ENCODE assay signal across 2 cellular contexts in the genomic region with DNA sequence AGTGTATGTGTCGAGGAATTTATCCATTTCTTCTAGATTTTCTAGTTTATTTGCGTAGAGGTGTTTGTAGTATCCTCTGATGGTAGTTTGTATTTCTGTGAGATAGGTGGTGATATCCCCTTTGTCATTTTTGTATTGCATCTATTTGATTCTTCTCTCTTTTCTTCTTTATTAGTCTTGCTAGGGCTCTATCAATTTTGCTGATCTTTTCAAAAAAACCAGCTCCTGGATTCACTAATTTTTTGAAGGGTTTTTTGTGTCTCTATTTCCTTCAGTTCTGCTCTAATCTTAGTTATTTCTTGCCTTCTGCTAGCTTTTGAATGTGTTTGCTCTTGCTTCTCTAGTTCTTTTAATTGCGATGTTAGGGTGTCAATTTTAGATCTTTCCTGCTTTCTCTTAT. TPM values are rescaled to one million over a fixed set of nuclear protein-coding genes. Genes with fewer than 3 reads are reported as not detected.
"Had no signal": no experiment of that assay in that cellular context is flagged by ENCODE, and none has a peak within 500 bp of the region (broad histone marks: within the 10 kb centered on the region; RNA-seq: fewer than 3 reads in every experiment).

No MANE protein-coding gene starts in this region.

RNA-seq across cellular contexts. Expression of gene ITGAX, which starts 46.6 kb away (rescaled TPM):
- total RNA-seq: HepG2 had no signal

RNA-seq across cellular contexts. Expression of gene ITGAM, which starts 48.6 kb away (rescaled TPM):
- polyA plus RNA-seq: IMR-90 had no signal
